8 cellular contexts compared by ENCODE assay signal in genomic region chr10:110206988-110207804, GRCh38. TPM values are rescaled to one million over a fixed set of nuclear protein-coding genes. Genes with fewer than 3 reads are reported as not detected.
DNase-seq lines count a peak whose midpoint lies in the region; ATAC-seq and TF ChIP-seq lines count a peak whose summit lies in the region.

TSS of gene MXI1 (plus strand) at chr10:110207605. CDS start at chr10:110207809, 204 bp downstream.

- TF ChIP-seq EP300 in suprapubic skin (IDR thresholded peaks at IDR 0.05): no peak

- H3K36me3 Mint-ChIP-seq in Caco-2 (ENCODE audit: insufficient read depth, unreplicated experiment): peaks cover 17% of the 10 kb centered on the region
- H3K36me3 Mint-ChIP-seq in activated T-cell treated with anti-CD3 and anti-CD28 coated beads, Interleukin-2, amount 50 U/mL, for 4 hours (ENCODE audit: insufficient read depth): no peaks in the 10 kb centered on the region

- H3K4me1 ChIP-seq in Caco-2 (peaks cover 20% of the 10 kb centered on the region), esophagus squamous epithelium (peaks cover under 1 to 26% (median 13%) of the 10 kb centered on the region in 3 donors), mucosa of descending colon (ENCODE audit: low read depth) (peaks cover 28% of the 10 kb centered on the region), suprapubic skin (peaks cover 16% of the 10 kb centered on the region)

- peaks cover 31% of the 10 kb centered on the region for H3K4me1 Mint-ChIP-seq in Caco-2 (ENCODE audit: low read depth, unreplicated experiment)
- peaks cover 34% of the 10 kb centered on the region for H3K4me1 Mint-ChIP-seq in activated T-cell treated with anti-CD3 and anti-CD28 coated beads, Interleukin-2, amount 50 U/mL, for 4 hours (ENCODE audit: low read depth)

- H3K27ac ChIP-seq in esophagus squamous epithelium: peak within 1 kb of the TSS; percentile 94 to 97 (median 95)
- peak within 1 kb of the TSS; percentile 90 for H3K27ac ChIP-seq in suprapubic skin

- intact Hi-C loops in Caco-2 (cut with micrococcal nuclease; ENCODE audit: unreplicated experiment) (loop anchor here (1.0 to 5.0 kb wide), 4 partner anchors 13 to 360 kb away; partner anchors contain the start of gene SMC3), esophagus squamous epithelium (cut with DNase I) (loop anchor here (10.0 kb wide), 1 partner anchor 62 kb away; no protein-coding TSS in a partner anchor), mucosa of descending colon (cut with DNase I, micrococcal nuclease) (loop anchor here in 1 of 2 donors (5.0 kb wide), 1 partner anchor 70 kb away; no protein-coding TSS in a partner anchor)

- TF ChIP-seq POLR2A in esophagus squamous epithelium (IDR thresholded peaks at IDR 0.05) (peak in 1 of 4 donors; percentile 64), suprapubic skin (IDR thresholded peaks at IDR 0.05) (no peak)

- no TSS peak for BruUV-seq in Caco-2 (replicated peaks; lab: Mats Ljungman, UMichigan)

- ATAC-seq in GM19328 (IDR thresholded peaks at IDR 0.05; ENCODE audit: unreplicated experiment): peak; percentile 44
- ATAC-seq in HG03280 (IDR thresholded peaks at IDR 0.05; ENCODE audit: unreplicated experiment): peak; percentile 50
- ATAC-seq in activated T-cell treated with anti-CD3 and anti-CD28 coated beads, Interleukin-2, amount 50 U/mL, for 4 hours: peak; percentile 8 to 12
- ATAC-seq in mucosa of descending colon: peak; percentile 50

- no peaks in the 10 kb centered on the region for H3K9me3 Mint-ChIP-seq in Caco-2 (ENCODE audit: unreplicated experiment)
- H3K9me3 Mint-ChIP-seq in activated T-cell treated with anti-CD3 and anti-CD28 coated beads, Interleukin-2, amount 50 U/mL, for 4 hours: no peaks in the 10 kb centered on the region

- H3K4me3 Mint-ChIP-seq in Caco-2 (ENCODE audit: unreplicated experiment): peak within 1 kb of the TSS; percentile 81
- H3K4me3 Mint-ChIP-seq in activated T-cell treated with anti-CD3 and anti-CD28 coated beads, Interleukin-2, amount 50 U/mL, for 4 hours: peak within 1 kb of the TSS; percentile 97

- CTCF ChIA-PET in Caco-2 (lab: Charles Lee): interaction anchor here (0.9 to 1.7 kb wide), 3 partner anchors 9 to 69 kb away, joined by 3 to 14 read pairs (median 3); no protein-coding TSS in a partner anchor

- peak; percentile 77 to 82 for DNase-seq in Caco-2
- peak; percentile 90 for DNase-seq in NCI-H82 (lab: John Stamatoyannopoulos, UW)
- DNase-seq in activated T-cell treated with anti-CD3 and anti-CD28 coated beads, Interleukin-2, amount 50 U/mL, for 4 hours: peak; percentile 14
- peak; percentile 8 for DNase-seq in esophagus squamous epithelium (lab: John Stamatoyannopoulos, UW)
- DNase-seq in mucosa of descending colon: peak; percentile 87 to 92 (median 90)
- peak; percentile 83 to 86 for DNase-seq in suprapubic skin (ENCODE audit: low spot score in 2 of 2)

- H3K4me3 ChIP-seq in Caco-2 (ENCODE audit: low read depth, low read length) (peak within 1 kb of the TSS; percentile 79), esophagus squamous epithelium (peak within 1 kb of the TSS; percentile 67 to 78 (median 74)), mucosa of descending colon (peak within 1 kb of the TSS; percentile 28), suprapubic skin (peak within 1 kb of the TSS; percentile 67)

- TF ChIP-seq CTCF in Caco-2 (IDR thresholded peaks at IDR 0.05; ENCODE audit: insufficient read depth in 1 of 2, low read depth in 1 of 2, low read length in 1 of 2, severe bottlenecking in 1 of 2, unreplicated experiment in 1 of 2): no peak
- no peak for TF ChIP-seq CTCF in esophagus squamous epithelium (IDR thresholded peaks at IDR 0.05)
- TF ChIP-seq CTCF in mucosa of descending colon (IDR thresholded peaks at IDR 0.05): no peak
- TF ChIP-seq CTCF in suprapubic skin (IDR thresholded peaks at IDR 0.05): no peak

- peak within 1 kb of the TSS; percentile 26 for H3K27ac Mint-ChIP-seq in Caco-2 (ENCODE audit: unreplicated experiment)

- WGBS in esophagus squamous epithelium, 2 donors: 6% methylated on average over 17 to 19 of the region's 37 CpGs
- 15% methylated on average over 9 of the region's 37 CpGs for WGBS in suprapubic skin

- H3K36me3 ChIP-seq in Caco-2 (ENCODE audit: control insufficient read depth, insufficient read depth, low read length) (no peaks in the 10 kb centered on the region), esophagus squamous epithelium (no peaks in the 10 kb centered on the region), mucosa of descending colon (ENCODE audit: low read depth) (no peaks in the 10 kb centered on the region), suprapubic skin (no peaks in the 10 kb centered on the region)

- H3K9me3 ChIP-seq in Caco-2 (no peaks in the 10 kb centered on the region), esophagus squamous epithelium (no peaks in the 10 kb centered on the region), mucosa of descending colon (no peaks in the 10 kb centered on the region), suprapubic skin (no peaks in the 10 kb centered on the region)

- H3K27me3 ChIP-seq in Caco-2 (replicated peaks; ENCODE audit: control insufficient read depth, insufficient read depth, low read length) (no peaks in the 10 kb centered on the region), esophagus squamous epithelium (no peaks in the 10 kb centered on the region), suprapubic skin (no peaks in the 10 kb centered on the region)

- no peaks in the 10 kb centered on the region for H3K27me3 Mint-ChIP-seq in Caco-2 (ENCODE audit: insufficient read depth, unreplicated experiment)
- no peaks in the 10 kb centered on the region for H3K27me3 Mint-ChIP-seq in activated T-cell treated with anti-CD3 and anti-CD28 coated beads, Interleukin-2, amount 50 U/mL, for 4 hours (ENCODE audit: low read depth)

- POLR2A ChIA-PET in Caco-2 (lab: Charles Lee): interaction anchor here (0.6 to 1.0 kb wide), 2 partner anchors 16 to 98 kb away, joined by 3 read pairs; no protein-coding TSS in a partner anchor

RNA-seq across cellular contexts. Expression of gene MXI1, which starts in this region (rescaled TPM):
- 9.1 and 11.0 TPM in 2 replicates for total RNA-seq in Caco-2 (2022)
- 10 to 100 TPM; 13.6 to 14.5 (median 14.2) TPM for total RNA-seq in activated T-cell treated with anti-CD3 and anti-CD28 coated beads, Interleukin-2, amount 50 U/mL, for 4 hours
- total RNA-seq in esophagus squamous epithelium: 10 to 100 TPM; 16.0 to 53.2 (median 35.0) TPM
- total RNA-seq in mucosa of descending colon: 100 to 1,000 TPM; 112 to 144 (median 139) TPM
- total RNA-seq in suprapubic skin: 10 to 100 TPM; 64.3 to 77.9 (median 70.9) TPM

Comparison
In these comparisons a context has a peak if more than half of its experiments do, and no peak if none do; other contexts are left out.
1. Peak in every context shown above with its lines: DNase-seq, ATAC-seq, H3K4me3 ChIP-seq and H3K27ac ChIP-seq.
2. DNase-seq: peak in every context shown above with its lines; median percentile 90 in NCI-H82; 90 in mucosa of descending colon; 84 in suprapubic skin; 80 in Caco-2; 14 in activated T-cell treated with anti-CD3 and anti-CD28 coated beads, Interleukin-2, amount 50 U/mL, for 4 hours; 8 in esophagus squamous epithelium.
3. H3K4me3 ChIP-seq: peak in every context shown above with its lines; median percentile 79 in Caco-2; 74 in esophagus squamous epithelium; 67 in suprapubic skin; 28 in mucosa of descending colon.